Comparison of ENCODE assay signal across 2 cellular contexts in the genomic region with DNA sequence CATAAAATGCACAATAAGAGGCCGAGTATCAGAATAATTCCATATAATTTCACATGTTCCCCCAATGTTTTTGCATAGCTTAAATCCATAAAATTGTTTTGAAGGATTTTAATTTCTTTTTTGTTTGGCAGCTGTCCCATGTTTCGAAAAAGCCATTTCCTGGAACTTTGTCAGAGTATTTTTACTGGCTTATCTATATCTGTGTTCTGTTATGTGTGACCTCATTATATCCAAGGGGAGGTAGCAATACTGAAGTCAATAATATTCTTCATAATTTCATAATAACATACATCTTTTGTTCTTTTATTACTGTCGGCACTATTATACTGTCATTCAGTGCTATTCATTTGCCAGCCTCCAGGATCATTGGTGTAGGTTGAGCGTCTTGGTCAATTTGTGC.
TF ChIP-seq lines count a peak whose summit lies in the region.

No MANE protein-coding gene starts in this region.

TF ChIP-seq in liver, 16 proteins besides CTCF, POLR2A, EP300 and RAD21:
- TF ChIP-seq, protein P1, sequence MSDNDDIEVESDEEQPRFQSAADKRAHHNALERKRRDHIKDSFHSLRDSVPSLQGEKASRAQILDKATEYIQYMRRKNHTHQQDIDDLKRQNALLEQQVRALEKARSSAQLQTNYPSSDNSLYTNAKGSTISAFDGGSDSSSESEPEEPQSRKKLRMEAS (IDR thresholded peaks at IDR 0.05), result no peak
- no peak for TF ChIP-seq HNF4G (IDR thresholded peaks at IDR 0.05)
- no peak for TF ChIP-seq FOXA1 (IDR thresholded peaks at IDR 0.05)

TF ChIP-seq in K562, 482 proteins besides CTCF, POLR2A, EP300 and RAD21 (continued from another document):
- TF ChIP-seq FOXM1 (IDR thresholded peaks at IDR 0.05; ENCODE audit: low read depth) (0 out of 2 replicates have a peak, but pooled peaks have one; percentile 29), FOXM1 (CRISPR knock-in tag; IDR thresholded peaks at IDR 0.05; ENCODE audit: low read depth) (no peak), GABPB1 (CRISPR knock-in tag; IDR thresholded peaks at IDR 0.05) (no peak), MTA3 (IDR thresholded peaks at IDR 0.05; ENCODE audit: borderline replicate concordance) (no peak), JUND (IDR thresholded peaks at IDR 0.05; ENCODE audit: borderline replicate concordance, low read depth, low read length) (peak; percentile 74), JUND (tag; IDR thresholded peaks at IDR 0.05; ENCODE audit: borderline replicate concordance, low read depth, low read length) (peak; percentile 72; the same call in 1 of the 3 replicates), E2F3 (CRISPR knock-in tag; IDR thresholded peaks at IDR 0.05) (no peak), RBM34 (IDR thresholded peaks at IDR 0.05; ENCODE audit: borderline replicate concordance, insufficient read depth, low read length) (no peak), LCOR (CRISPR knock-in tag; IDR thresholded peaks at IDR 0.05) (no peak), KAT7 (CRISPR knock-in tag; IDR thresholded peaks at IDR 0.05; ENCODE audit: borderline replicate concordance) (no peak), MYBL2 (IDR thresholded peaks at IDR 0.05; ENCODE audit: low read depth) (no peak), MYBL2 (CRISPR knock-in tag; IDR thresholded peaks at IDR 0.05; ENCODE audit: borderline replicate concordance) (no peak), CCAR2 (IDR thresholded peaks at IDR 0.05; ENCODE audit: low read depth, low read length) (no peak), SMARCA4 (IDR thresholded peaks at IDR 0.05) (peak; percentile 22; the same call in 1 of the 2 replicates), ZNF766 (CRISPR knock-in tag; conservative IDR thresholded peaks at IDR 0.05) (0 out of 2 replicates have a peak, but pooled peaks have one; percentile 19), SMARCE1 (IDR thresholded peaks at IDR 0.05) (0 out of 2 replicates have a peak, but pooled peaks have one; percentile 18), MXI1 (IDR thresholded peaks at IDR 0.05; ENCODE audit: low read depth, low read length) (no peak), ZNF561 (CRISPR knock-in tag; conservative IDR thresholded peaks at IDR 0.05) (no peak), ZNF165 (CRISPR knock-in tag; IDR thresholded peaks at IDR 0.05; ENCODE audit: borderline replicate concordance) (no peak), PCBP1 (IDR thresholded peaks at IDR 0.05; ENCODE audit: low read depth, low read length, poor library complexity, severe bottlenecking) (no peak), SREBF2 (CRISPR knock-in tag; IDR thresholded peaks at IDR 0.05) (no peak), NELFE (IDR thresholded peaks at IDR 0.05; ENCODE audit: insufficient read depth, insufficient read length) (no peak), MECOM (CRISPR knock-in tag; IDR thresholded peaks at IDR 0.05) (no peak), RAD51 (IDR thresholded peaks at IDR 0.05; ENCODE audit: borderline replicate concordance, low read depth) (no peak), JUN (IDR thresholded peaks at IDR 0.05; ENCODE audit: borderline replicate concordance, low read depth, low read length) (no peak), JUN (CRISPR knock-in tag; IDR thresholded peaks at IDR 0.05; ENCODE audit: borderline replicate concordance) (no peak), ZNF57 (CRISPR knock-in tag; IDR thresholded peaks at IDR 0.05) (no peak), NCOA6 (IDR thresholded peaks at IDR 0.05) (no peak), NFIC (IDR thresholded peaks at IDR 0.05) (peak; percentile 40), DPF2 (IDR thresholded peaks at IDR 0.05) (peak; percentile 49; the same call in 1 of the 2 replicates), GATAD2B (IDR thresholded peaks at IDR 0.05; ENCODE audit: borderline replicate concordance) (no peak), KHSRP (IDR thresholded peaks at IDR 0.05) (no peak), HMGN3 (IDR thresholded peaks at IDR 0.05; ENCODE audit: borderline replicate concordance, extremely low read depth, insufficient read length, low read depth, low read length) (no peak), HSF4 (CRISPR knock-in tag; IDR thresholded peaks at IDR 0.05; ENCODE audit: borderline replicate concordance) (no peak), MTA1 (IDR thresholded peaks at IDR 0.05; ENCODE audit: borderline replicate concordance) (no peak), STAT5A (IDR thresholded peaks at IDR 0.05; ENCODE audit: borderline replicate concordance, low read length) (no peak), ARID1B (IDR thresholded peaks at IDR 0.05) (peak; percentile 25; the same call in 1 of the 2 replicates), HEY1 (CRISPR knock-in tag; IDR thresholded peaks at IDR 0.05; ENCODE audit: borderline replicate concordance) (no peak), ZBTB1 (CRISPR knock-in tag; IDR thresholded peaks at IDR 0.05; ENCODE audit: borderline replicate concordance, low read depth) (no peak), ZNF780A (CRISPR knock-in tag; IDR thresholded peaks at IDR 0.05) (no peak), STAT5B (CRISPR knock-in tag; IDR thresholded peaks at IDR 0.05) (no peak), ZNF384 (IDR thresholded peaks at IDR 0.05; ENCODE audit: low read depth, low read length) (no peak), ADNP (tag; IDR thresholded peaks at IDR 0.05) (no peak), ATF7 (IDR thresholded peaks at IDR 0.05) (peak; percentile 79), SAFB (IDR thresholded peaks at IDR 0.05; ENCODE audit: borderline replicate concordance, low read depth, low read length) (no peak), ZNF551 (CRISPR knock-in tag; IDR thresholded peaks at IDR 0.05) (no peak), MBD2 (IDR thresholded peaks at IDR 0.05; ENCODE audit: borderline replicate concordance, low read depth) (no peak), GATAD2A (IDR thresholded peaks at IDR 0.05) (no peak), ELF1 (tag; IDR thresholded peaks at IDR 0.05) (peak; percentile 54)
- TF ChIP-seq, protein P2, sequence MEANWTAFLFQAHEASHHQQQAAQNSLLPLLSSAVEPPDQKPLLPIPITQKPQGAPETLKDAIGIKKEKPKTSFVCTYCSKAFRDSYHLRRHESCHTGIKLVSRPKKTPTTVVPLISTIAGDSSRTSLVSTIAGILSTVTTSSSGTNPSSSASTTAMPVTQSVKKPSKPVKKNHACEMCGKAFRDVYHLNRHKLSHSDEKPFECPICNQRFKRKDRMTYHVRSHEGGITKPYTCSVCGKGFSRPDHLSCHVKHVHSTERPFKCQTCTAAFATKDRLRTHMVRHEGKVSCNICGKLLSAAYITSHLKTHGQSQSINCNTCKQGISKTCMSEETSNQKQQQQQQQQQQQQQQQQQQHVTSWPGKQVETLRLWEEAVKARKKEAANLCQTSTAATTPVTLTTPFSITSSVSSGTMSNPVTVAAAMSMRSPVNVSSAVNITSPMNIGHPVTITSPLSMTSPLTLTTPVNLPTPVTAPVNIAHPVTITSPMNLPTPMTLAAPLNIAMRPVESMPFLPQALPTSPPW (CRISPR knock-in tag; IDR thresholded peaks at IDR 0.05), result no peak
- TF ChIP-seq, protein P3, sequence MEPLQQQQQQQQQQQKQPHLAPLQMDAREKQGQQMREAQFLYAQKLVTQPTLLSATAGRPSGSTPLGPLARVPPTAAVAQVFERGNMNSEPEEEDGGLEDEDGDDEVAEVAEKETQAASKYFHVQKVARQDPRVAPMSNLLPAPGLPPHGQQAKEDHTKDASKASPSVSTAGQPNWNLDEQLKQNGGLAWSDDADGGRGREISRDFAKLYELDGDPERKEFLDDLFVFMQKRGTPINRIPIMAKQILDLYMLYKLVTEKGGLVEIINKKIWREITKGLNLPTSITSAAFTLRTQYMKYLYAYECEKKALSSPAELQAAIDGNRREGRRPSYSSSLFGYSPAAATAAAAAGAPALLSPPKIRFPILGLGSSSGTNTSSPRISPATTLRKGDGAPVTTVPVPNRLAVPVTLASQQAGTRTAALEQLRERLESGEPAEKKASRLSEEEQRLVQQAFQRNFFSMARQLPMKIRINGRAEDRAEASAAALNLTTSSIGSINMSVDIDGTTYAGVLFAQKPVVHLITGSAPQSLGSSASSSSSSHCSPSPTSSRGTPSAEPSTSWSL (CRISPR knock-in tag; IDR thresholded peaks at IDR 0.05; ENCODE audit: borderline replicate concordance), result no peak
- TF ChIP-seq, protein P4, sequence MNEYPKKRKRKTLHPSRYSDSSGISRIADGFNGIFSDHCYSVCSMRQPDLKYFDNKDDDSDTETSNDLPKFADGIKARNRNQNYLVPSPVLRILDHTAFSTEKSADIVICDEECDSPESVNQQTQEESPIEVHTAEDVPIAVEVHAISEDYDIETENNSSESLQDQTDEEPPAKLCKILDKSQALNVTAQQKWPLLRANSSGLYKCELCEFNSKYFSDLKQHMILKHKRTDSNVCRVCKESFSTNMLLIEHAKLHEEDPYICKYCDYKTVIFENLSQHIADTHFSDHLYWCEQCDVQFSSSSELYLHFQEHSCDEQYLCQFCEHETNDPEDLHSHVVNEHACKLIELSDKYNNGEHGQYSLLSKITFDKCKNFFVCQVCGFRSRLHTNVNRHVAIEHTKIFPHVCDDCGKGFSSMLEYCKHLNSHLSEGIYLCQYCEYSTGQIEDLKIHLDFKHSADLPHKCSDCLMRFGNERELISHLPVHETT (CRISPR knock-in tag; conservative IDR thresholded peaks at IDR 0.05 in 1 of 2, IDR thresholded peaks at IDR 0.05 in 1 of 2), result no peak
- TF ChIP-seq, protein P5, sequence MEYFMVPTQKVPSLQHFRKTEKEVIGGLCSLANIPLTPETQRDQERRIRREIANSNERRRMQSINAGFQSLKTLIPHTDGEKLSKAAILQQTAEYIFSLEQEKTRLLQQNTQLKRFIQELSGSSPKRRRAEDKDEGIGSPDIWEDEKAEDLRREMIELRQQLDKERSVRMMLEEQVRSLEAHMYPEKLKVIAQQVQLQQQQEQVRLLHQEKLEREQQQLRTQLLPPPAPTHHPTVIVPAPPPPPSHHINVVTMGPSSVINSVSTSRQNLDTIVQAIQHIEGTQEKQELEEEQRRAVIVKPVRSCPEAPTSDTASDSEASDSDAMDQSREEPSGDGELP (CRISPR knock-in tag; IDR thresholded peaks at IDR 0.05; ENCODE audit: borderline replicate concordance), result no peak
- TF ChIP-seq, protein P6, sequence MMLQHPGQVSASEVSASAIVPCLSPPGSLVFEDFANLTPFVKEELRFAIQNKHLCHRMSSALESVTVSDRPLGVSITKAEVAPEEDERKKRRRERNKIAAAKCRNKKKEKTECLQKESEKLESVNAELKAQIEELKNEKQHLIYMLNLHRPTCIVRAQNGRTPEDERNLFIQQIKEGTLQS (IDR thresholded peaks at IDR 0.05), result peak; percentile 31; the same call in 1 of the 2 replicates
- TF ChIP-seq, protein P6 (CRISPR knock-in tag; conservative IDR thresholded peaks at IDR 0.05), result no peak
- TF ChIP-seq, protein P7, sequence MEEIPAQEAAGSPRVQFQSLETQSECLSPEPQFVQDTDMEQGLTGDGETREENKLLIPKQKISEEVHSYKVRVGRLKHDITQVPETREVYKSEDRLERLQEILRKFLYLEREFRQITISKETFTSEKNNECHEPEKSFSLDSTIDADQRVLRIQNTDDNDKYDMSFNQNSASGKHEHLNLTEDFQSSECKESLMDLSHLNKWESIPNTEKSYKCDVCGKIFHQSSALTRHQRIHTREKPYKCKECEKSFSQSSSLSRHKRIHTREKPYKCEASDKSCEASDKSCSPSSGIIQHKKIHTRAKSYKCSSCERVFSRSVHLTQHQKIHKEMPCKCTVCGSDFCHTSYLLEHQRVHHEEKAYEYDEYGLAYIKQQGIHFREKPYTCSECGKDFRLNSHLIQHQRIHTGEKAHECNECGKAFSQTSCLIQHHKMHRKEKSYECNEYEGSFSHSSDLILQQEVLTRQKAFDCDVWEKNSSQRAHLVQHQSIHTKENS (CRISPR knock-in tag; IDR thresholded peaks at IDR 0.05), result no peak
- TF ChIP-seq, protein P8, sequence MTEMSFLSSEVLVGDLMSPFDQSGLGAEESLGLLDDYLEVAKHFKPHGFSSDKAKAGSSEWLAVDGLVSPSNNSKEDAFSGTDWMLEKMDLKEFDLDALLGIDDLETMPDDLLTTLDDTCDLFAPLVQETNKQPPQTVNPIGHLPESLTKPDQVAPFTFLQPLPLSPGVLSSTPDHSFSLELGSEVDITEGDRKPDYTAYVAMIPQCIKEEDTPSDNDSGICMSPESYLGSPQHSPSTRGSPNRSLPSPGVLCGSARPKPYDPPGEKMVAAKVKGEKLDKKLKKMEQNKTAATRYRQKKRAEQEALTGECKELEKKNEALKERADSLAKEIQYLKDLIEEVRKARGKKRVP (CRISPR knock-in tag; IDR thresholded peaks at IDR 0.05), result no peak
